ENCODE assay signal across 1 cellular context in genomic region chr6:167956983-167957492, GRCh38.
TF ChIP-seq lines count a peak whose summit lies in the region.

No MANE protein-coding gene starts in this region.

TF ChIP-seq in HepG2, 621 proteins besides CTCF, POLR2A, EP300 and RAD21 (continued from another document and continues in another):
- TF ChIP-seq, protein P1, sequence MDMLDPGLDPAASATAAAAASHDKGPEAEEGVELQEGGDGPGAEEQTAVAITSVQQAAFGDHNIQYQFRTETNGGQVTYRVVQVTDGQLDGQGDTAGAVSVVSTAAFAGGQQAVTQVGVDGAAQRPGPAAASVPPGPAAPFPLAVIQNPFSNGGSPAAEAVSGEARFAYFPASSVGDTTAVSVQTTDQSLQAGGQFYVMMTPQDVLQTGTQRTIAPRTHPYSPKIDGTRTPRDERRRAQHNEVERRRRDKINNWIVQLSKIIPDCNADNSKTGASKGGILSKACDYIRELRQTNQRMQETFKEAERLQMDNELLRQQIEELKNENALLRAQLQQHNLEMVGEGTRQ (IDR thresholded peaks at IDR 0.05; ENCODE audit: low read depth, low read length): no peak
- TF ChIP-seq, protein P1 (CRISPR knock-in tag; IDR thresholded peaks at IDR 0.05; ENCODE audit: borderline replicate concordance): no peak
- TF ChIP-seq HMG20A (CRISPR knock-in tag; IDR thresholded peaks at IDR 0.05; ENCODE audit: borderline replicate concordance) (peak; percentile 27; the same call in 1 of the 2 replicates), ZZZ3 (CRISPR knock-in tag; IDR thresholded peaks at IDR 0.05; ENCODE audit: borderline replicate concordance) (no peak), ZNF232 (CRISPR knock-in tag; IDR thresholded peaks at IDR 0.05; ENCODE audit: borderline replicate concordance) (no peak), ZNF646 (CRISPR knock-in tag; IDR thresholded peaks at IDR 0.05) (no peak), ZNF20 (CRISPR knock-in tag; IDR thresholded peaks at IDR 0.05) (no peak), ZBTB7B (CRISPR knock-in tag; IDR thresholded peaks at IDR 0.05) (peak; percentile 39; the same call in 1 of the 2 replicates), ZNF441 (CRISPR knock-in tag; IDR thresholded peaks at IDR 0.05; ENCODE audit: borderline replicate concordance) (no peak), U2AF1 (optimal IDR thresholded peaks at IDR 0.05; ENCODE audit: low read depth, low read length) (peak; percentile 66), ARID5B (CRISPR knock-in tag; IDR thresholded peaks at IDR 0.05) (peak; percentile 80), ZSCAN9 (CRISPR knock-in tag; IDR thresholded peaks at IDR 0.05; ENCODE audit: borderline replicate concordance) (no peak), ZMYM4 (CRISPR knock-in tag; IDR thresholded peaks at IDR 0.05) (peak; percentile 60; the same call in 1 of the 2 replicates), ZNF792 (CRISPR knock-in tag; IDR thresholded peaks at IDR 0.05) (no peak), SP1 (IDR thresholded peaks at IDR 0.05) (no peak), SP1 (CRISPR knock-in tag; IDR thresholded peaks at IDR 0.05) (no peak), HMGXB3 (CRISPR knock-in tag; IDR thresholded peaks at IDR 0.05; ENCODE audit: borderline replicate concordance) (no peak), SMARCC2 (IDR thresholded peaks at IDR 0.05) (no peak), ZNF556 (CRISPR knock-in tag; IDR thresholded peaks at IDR 0.05; ENCODE audit: borderline replicate concordance) (no peak), ZSCAN21 (CRISPR knock-in tag; IDR thresholded peaks at IDR 0.05; ENCODE audit: borderline replicate concordance) (no peak; the same call in 1 of the 2 replicates), ZNF224 (CRISPR knock-in tag; IDR thresholded peaks at IDR 0.05) (no peak), MTA3 (CRISPR knock-in tag; IDR thresholded peaks at IDR 0.05) (no peak), NR1H2 (CRISPR knock-in tag; IDR thresholded peaks at IDR 0.05; ENCODE audit: borderline replicate concordance, low read depth) (no peak), ZNF136 (CRISPR knock-in tag; IDR thresholded peaks at IDR 0.05; ENCODE audit: low read depth) (no peak), NONO (IDR thresholded peaks at IDR 0.05) (no peak), NONO (CRISPR knock-in tag; conservative IDR thresholded peaks at IDR 0.05) (no peak), GATAD2A (CRISPR knock-in tag; IDR thresholded peaks at IDR 0.05) (peak; percentile 86), ETS1 (CRISPR knock-in tag; IDR thresholded peaks at IDR 0.05) (no peak), KLF16 (CRISPR knock-in tag; IDR thresholded peaks at IDR 0.05) (0 out of 4 replicates have a peak, but pooled peaks of 1 of the 2 experiments have one; percentile 25), DNMT1 (CRISPR knock-in tag; IDR thresholded peaks at IDR 0.05) (no peak), SETDB1 (CRISPR knock-in tag; IDR thresholded peaks at IDR 0.05; ENCODE audit: borderline replicate concordance) (no peak), ISX (CRISPR knock-in tag; conservative IDR thresholded peaks at IDR 0.05) (no peak), RBFOX2 (IDR thresholded peaks at IDR 0.05; ENCODE audit: low read depth, low read length) (no peak), ZBTB14 (CRISPR knock-in tag; IDR thresholded peaks at IDR 0.05) (no peak), EZH2 (conservative IDR thresholded peaks at IDR 0.05; ENCODE audit: low read depth, low read length) (no peak)
- TF ChIP-seq, protein P2, sequence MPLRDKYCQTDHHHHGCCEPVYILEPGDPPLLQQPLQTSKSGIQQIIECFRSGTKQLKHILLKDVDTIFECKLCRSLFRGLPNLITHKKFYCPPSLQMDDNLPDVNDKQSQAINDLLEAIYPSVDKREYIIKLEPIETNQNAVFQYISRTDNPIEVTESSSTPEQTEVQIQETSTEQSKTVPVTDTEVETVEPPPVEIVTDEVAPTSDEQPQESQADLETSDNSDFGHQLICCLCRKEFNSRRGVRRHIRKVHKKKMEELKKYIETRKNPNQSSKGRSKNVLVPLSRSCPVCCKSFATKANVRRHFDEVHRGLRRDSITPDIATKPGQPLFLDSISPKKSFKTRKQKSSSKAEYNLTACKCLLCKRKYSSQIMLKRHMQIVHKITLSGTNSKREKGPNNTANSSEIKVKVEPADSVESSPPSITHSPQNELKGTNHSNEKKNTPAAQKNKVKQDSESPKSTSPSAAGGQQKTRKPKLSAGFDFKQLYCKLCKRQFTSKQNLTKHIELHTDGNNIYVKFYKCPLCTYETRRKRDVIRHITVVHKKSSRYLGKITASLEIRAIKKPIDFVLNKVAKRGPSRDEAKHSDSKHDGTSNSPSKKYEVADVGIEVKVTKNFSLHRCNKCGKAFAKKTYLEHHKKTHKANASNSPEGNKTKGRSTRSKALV (CRISPR knock-in tag; IDR thresholded peaks at IDR 0.05): no peak
- TF ChIP-seq, protein P3, sequence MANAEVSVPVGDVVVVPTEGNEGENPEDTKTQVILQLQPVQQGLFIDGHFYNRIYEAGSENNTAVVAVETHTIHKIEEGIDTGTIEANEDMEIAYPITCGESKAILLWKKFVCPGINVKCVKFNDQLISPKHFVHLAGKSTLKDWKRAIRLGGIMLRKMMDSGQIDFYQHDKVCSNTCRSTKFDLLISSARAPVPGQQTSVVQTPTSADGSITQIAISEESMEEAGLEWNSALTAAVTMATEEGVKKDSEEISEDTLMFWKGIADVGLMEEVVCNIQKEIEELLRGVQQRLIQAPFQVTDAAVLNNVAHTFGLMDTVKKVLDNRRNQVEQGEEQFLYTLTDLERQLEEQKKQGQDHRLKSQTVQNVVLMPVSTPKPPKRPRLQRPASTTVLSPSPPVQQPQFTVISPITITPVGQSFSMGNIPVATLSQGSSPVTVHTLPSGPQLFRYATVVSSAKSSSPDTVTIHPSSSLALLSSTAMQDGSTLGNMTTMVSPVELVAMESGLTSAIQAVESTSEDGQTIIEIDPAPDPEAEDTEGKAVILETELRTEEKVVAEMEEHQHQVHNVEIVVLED (CRISPR knock-in tag; IDR thresholded peaks at IDR 0.05; ENCODE audit: borderline replicate concordance): no peak
